In the genomic region with DNA sequence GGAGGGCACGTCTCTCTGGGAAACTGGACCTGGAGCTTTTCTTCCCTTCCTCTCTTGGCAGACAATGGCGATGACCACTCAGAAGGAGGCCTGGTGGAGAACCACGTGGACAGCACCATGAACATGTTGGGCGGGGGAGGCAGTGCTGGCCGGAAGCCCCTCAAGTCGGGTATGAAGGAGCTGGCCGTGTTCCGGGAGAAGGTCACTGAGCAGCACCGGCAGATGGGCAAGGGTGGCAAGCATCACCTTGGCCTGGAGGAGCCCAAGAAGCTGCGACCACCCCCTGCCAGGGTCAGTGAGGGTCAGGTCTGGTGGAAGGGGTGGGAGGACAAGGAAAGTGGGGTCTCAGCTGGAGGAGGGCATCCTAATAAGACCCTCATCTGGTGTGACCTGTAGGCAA, we compare ENCODE assay signal across 25 cellular contexts. TPM values are rescaled to one million over a fixed set of nuclear protein-coding genes. Genes with fewer than 3 reads are reported as not detected.
"Had no signal": no experiment of that assay in that cellular context is flagged by ENCODE, and none has a peak within 500 bp of the region (broad histone marks: within the 10 kb centered on the region; RNA-seq: fewer than 3 reads in every experiment).

No MANE protein-coding gene starts in this region.

- ATAC-seq: esophagus mucosa; gastrocnemius medialis; left lobe of liver; naive thymus-derived CD4-positive, alpha-beta T cell; sciatic nerve; stimulated activated naive CD8-positive, alpha-beta T cell treated with anti-CD3 and anti-CD28 coated beads, Interleukin-15, amount 100 ng/mL, for 72 hours had no signal

- H2AFZ ChIP-seq: parathyroid adenoma had no signal

- DNase-seq: dorsolateral prefrontal cortex; effector CD4-positive, alpha-beta T cell; foreskin fibroblast; gastrocnemius medialis; head of caudate nucleus; mesenchymal stem cell; midbrain; naive thymus-derived CD4-positive, alpha-beta T cell; nucleus accumbens; stimulated activated CD4-positive, alpha-beta T cell treated with anti-CD3 and anti-CD28 coated beads, Interleukin-12 subunit alpha, Interleukin-12 subunit beta, amount 100 ng/mL, for 4 hours; stimulated activated CD4-positive, alpha-beta T cell treated with anti-CD3 and anti-CD28 coated beads, Interleukin-1b, Interleukin-23, amount 100 ng/mL, for 48 hours; stimulated activated CD4-positive, alpha-beta T cell treated with anti-CD3 and anti-CD28 coated beads, Interleukin-4, amount 100 ng/mL, for 1 hour; stimulated activated CD8-positive, alpha-beta memory T cell treated with anti-CD3 and anti-CD28 coated beads, Interleukin-4, amount 100 ng/mL, for 48 hours; stimulated activated naive CD4-positive, alpha-beta T cell; stimulated activated naive CD8-positive, alpha-beta T cell treated with anti-CD3 and anti-CD28 coated beads, Interleukin-15, amount 100 ng/mL, for 72 hours; transverse colon had no signal

- H3K27ac Mint-ChIP-seq: naive thymus-derived CD4-positive, alpha-beta T cell; stimulated activated naive CD8-positive, alpha-beta T cell treated with anti-CD3 and anti-CD28 coated beads, Interleukin-15, amount 100 ng/mL, for 72 hours had no signal

- H3K36me3 ChIP-seq: gastrocnemius medialis, prostate gland, suprapubic skin, transverse colon had no signal

- H3K4me3 ChIP-seq: dorsolateral prefrontal cortex, gastrocnemius medialis, prostate gland, right atrium auricular region, smooth muscle cell, suprapubic skin, transverse colon had no signal

- H3K27me3 ChIP-seq: gastrocnemius medialis, right atrium auricular region, suprapubic skin, transverse colon had no signal

- H3K27me3 Mint-ChIP-seq: naive thymus-derived CD4-positive, alpha-beta T cell had no signal

- H3K9me3 ChIP-seq: gastrocnemius medialis, prostate gland, right atrium auricular region, suprapubic skin, transverse colon had no signal

- H3K4me1 ChIP-seq: parathyroid adenoma had no signal

- H3K79me2 ChIP-seq: parathyroid adenoma had no signal

- H3K9ac ChIP-seq: parathyroid adenoma had no signal

- H3K4me1 Mint-ChIP-seq: naive thymus-derived CD4-positive, alpha-beta T cell had no signal

- H3K27ac ChIP-seq: dorsolateral prefrontal cortex, gastrocnemius medialis, parathyroid adenoma, right atrium auricular region, suprapubic skin, transverse colon had no signal

- H3K4me3 Mint-ChIP-seq: naive thymus-derived CD4-positive, alpha-beta T cell; nephron; stimulated activated naive CD8-positive, alpha-beta T cell treated with anti-CD3 and anti-CD28 coated beads, Interleukin-15, amount 100 ng/mL, for 72 hours had no signal

- H3K9me3 Mint-ChIP-seq: naive thymus-derived CD4-positive, alpha-beta T cell; nephron; stimulated activated naive CD8-positive, alpha-beta T cell treated with anti-CD3 and anti-CD28 coated beads, Interleukin-15, amount 100 ng/mL, for 72 hours had no signal

- H3K4me2 ChIP-seq: smooth muscle cell had no signal

RNA-seq across cellular contexts. Expression of gene IGFBP5, which starts 34.9 kb away (rescaled TPM):
- total RNA-seq: naive thymus-derived CD4-positive, alpha-beta T cell had no signal
- polyA plus RNA-seq: naive thymus-derived CD4-positive, alpha-beta T cell had no signal
